Comparison of ENCODE assay signal across 14 cellular contexts in the genomic region with DNA sequence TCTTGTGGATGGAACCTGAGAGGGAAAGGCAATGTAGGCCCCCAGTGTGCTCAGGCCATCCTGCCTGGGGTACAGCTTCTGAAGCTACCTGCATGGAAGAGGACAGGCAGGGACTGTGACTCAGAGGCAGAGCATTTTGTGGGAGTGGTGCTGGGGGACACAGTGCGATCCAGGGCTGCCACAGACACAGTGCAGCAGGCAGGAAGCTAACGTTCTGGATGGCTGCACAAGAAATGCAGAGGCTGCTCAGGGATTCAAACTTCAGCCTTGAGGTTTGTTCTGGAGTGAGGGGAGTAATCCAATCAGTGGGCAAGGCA.
A peak's percentile ranks its signal among the peaks of the same experiment; 100 is the strongest.
DNase-seq lines count a peak whose midpoint lies in the region; ATAC-seq and TF ChIP-seq lines count a peak whose summit lies in the region.
"Had no signal": no experiment of that assay in that cellular context is flagged by ENCODE, and none has a peak within 500 bp of the region (broad histone marks: within the 10 kb centered on the region; RNA-seq: fewer than 3 reads in every experiment).

No MANE protein-coding gene starts in this region.

- DNase-seq in Caki2 (ENCODE audit: low read depth) (peak; percentile 95), NCI-H524 treated with DMSO at 0.1 percent for 48 hours (lab: John Stamatoyannopoulos, UW) (peak; percentile 29), epithelial cell of esophagus (ENCODE audit: low read depth) (peak; percentile 80), nephron progenitor cell (peak; percentile 36), Kasumi-1 (lab: John Stamatoyannopoulos, UW) (no peak), OCI-LY7 (ENCODE audit: low spot score) (no peak)
- DNase-seq: activated T-cell treated with anti-CD3 and anti-CD28 coated beads for 4 hours; hippocampal formation; KG1; stimulated activated CD8-positive, alpha-beta memory T cell treated with anti-CD3 and anti-CD28 coated beads, Interleukin-4, amount 100 ng/mL, for 48 hours had no signal

- H3K4me1 Mint-ChIP-seq in nephron progenitor cell, result peaks cover 72% of the 10 kb centered on the region
- H3K4me1 Mint-ChIP-seq: GM23338 had no signal

- H3K79me2 ChIP-seq in OCI-LY7 (ENCODE audit: insufficient read depth, low read depth, low read length), result no peaks in the 10 kb centered on the region

- no peaks in the 10 kb centered on the region for H3K36me3 ChIP-seq in OCI-LY7 (ENCODE audit: insufficient read depth, low read length)

- H3K36me3 Mint-ChIP-seq in nephron progenitor cell (ENCODE audit: low read depth), result no peaks in the 10 kb centered on the region

- H2AFZ ChIP-seq in OCI-LY7 (ENCODE audit: low read length), result no peak overlapping the region
- H2AFZ ChIP-seq: GM23338 had no signal

- H3K27ac ChIP-seq in OCI-LY7 (ENCODE audit: low read depth, low read length, poor library complexity, severe bottlenecking), result no peak overlapping the region
- H3K27ac ChIP-seq: C4-2B had no signal

- no TSS peak for BruUV-seq in OCI-LY7 (replicated peaks; lab: Mats Ljungman, UMichigan)

- no peak overlapping the region for H3K4me2 ChIP-seq in OCI-LY7 (ENCODE audit: low read length)
- H3K4me2 ChIP-seq: GM23338 had no signal

- no peaks in the 10 kb centered on the region for H3K9me3 ChIP-seq in OCI-LY7 (ENCODE audit: low read length)

- no peaks in the 10 kb centered on the region for H3K4me1 ChIP-seq in OCI-LY7 (ENCODE audit: insufficient read depth, low read length, poor library complexity, severe bottlenecking)

- in situ Hi-C loops in Caki2 (cut with HindIII; ENCODE audit: low pct_unique_long_range_greater_than_20kb, low sequenced_read_pairs), result no loop called here

- peaks cover 2% of the 10 kb centered on the region for H3K27me3 Mint-ChIP-seq in nephron progenitor cell (ENCODE audit: low read depth, poor library complexity)

- H3K4me3 ChIP-seq in epithelial cell of esophagus (ENCODE audit: low read length) (no peak overlapping the region), OCI-LY7 (ENCODE audit: low read depth, low read length, poor library complexity, severe bottlenecking) (no peak overlapping the region)
- H3K4me3 ChIP-seq: GM23338 had no signal

- ATAC-seq in GM21526 (IDR thresholded peaks at IDR 0.05; ENCODE audit: low FRiP score, unreplicated experiment), result no peak
- no peak for ATAC-seq in HG02763 (IDR thresholded peaks at IDR 0.05; ENCODE audit: unreplicated experiment)
- ATAC-seq: GM23338 had no signal

- H3K27ac Mint-ChIP-seq in nephron progenitor cell, result peak overlapping the region; percentile 80
- H3K27ac Mint-ChIP-seq: GM23338 had no signal

- CTCF ChIA-PET in OCI-LY7 (lab: Charles Lee; ENCODE audit: unreplicated experiment), result no interaction called here

- H3K9me2 ChIP-seq in OCI-LY7 (ENCODE audit: insufficient read depth, low read length), result no peaks in the 10 kb centered on the region

- intact Hi-C loops in OCI-LY7 (cut with micrococcal nuclease; ENCODE audit: unreplicated experiment), result no loop called here

- POLR2A ChIA-PET in OCI-LY7 (lab: Charles Lee), result no interaction called here

- H4K20me1 ChIP-seq in OCI-LY7 (ENCODE audit: insufficient read depth, low read length), result no peaks in the 10 kb centered on the region

- peak overlapping the region; percentile 44 for H3K4me3 Mint-ChIP-seq in nephron progenitor cell
- H3K4me3 Mint-ChIP-seq: GM23338 had no signal

- TF ChIP-seq CTCF in epithelial cell of esophagus (IDR thresholded peaks at IDR 0.05; ENCODE audit: insufficient read depth, low read depth, low read length, missing control alignments) (no peak), nephron progenitor cell (IDR thresholded peaks at IDR 0.05) (no peak), OCI-LY7 (conservative IDR thresholded peaks at IDR 0.05; ENCODE audit: low read length) (no peak)

- H3K9me3 Mint-ChIP-seq in nephron progenitor cell, result peaks cover 16% of the 10 kb centered on the region
- H3K9me3 Mint-ChIP-seq: GM23338 had no signal

Comparison
In these comparisons a context has a peak if more than half of its experiments do, and no peak if none do; other contexts are left out.
1. DNase-seq: peak in Caki2 (single experiment), NCI-H524 treated with DMSO at 0.1 percent for 48 hours (single experiment), epithelial cell of esophagus (single experiment) and nephron progenitor cell (single experiment); none in Kasumi-1 (0 of 2) and OCI-LY7 (single experiment).